ENCODE assay signal across 29 cellular contexts in genomic region chr4:88797725-88798124, GRCh38.
"Had no signal": no experiment of that assay in that cellular context is flagged by ENCODE, and none has a peak within 500 bp of the region (broad histone marks: within the 10 kb centered on the region; RNA-seq: fewer than 3 reads in every experiment).

No MANE protein-coding gene starts in this region.

- H3K9me3 Mint-ChIP-seq: natural killer cell; stimulated activated effector memory CD8-positive, alpha-beta T cell treated with anti-CD3 and anti-CD28 coated beads, Interleukin-12 subunit alpha, Interleukin-12 subunit beta, amount 100 ng/mL, for 72 hours had no signal

- H3K27ac Mint-ChIP-seq: effector memory CD8-positive, alpha-beta T cell; natural killer cell; stimulated activated effector memory CD8-positive, alpha-beta T cell treated with anti-CD3 and anti-CD28 coated beads, Interleukin-12 subunit alpha, Interleukin-12 subunit beta, amount 100 ng/mL, for 72 hours had no signal

- H3K27ac ChIP-seq: esophagus squamous epithelium, heart right ventricle, left lung, lower lobe of right lung, neutrophil, pancreas, stomach, testis, tibial nerve, upper lobe of right lung, uterus had no signal

- H3K27me3 ChIP-seq: esophagus squamous epithelium, heart right ventricle, left lung, neutrophil, pancreas, stomach, testis, tibial nerve, upper lobe of right lung, uterus had no signal

- ATAC-seq: effector memory CD8-positive, alpha-beta T cell; heart right ventricle; left cardiac atrium; left lung; lower lobe of right lung; natural killer cell; pancreas; sciatic nerve; stimulated activated effector memory CD8-positive, alpha-beta T cell treated with anti-CD3 and anti-CD28 coated beads, Interleukin-12 subunit alpha, Interleukin-12 subunit beta, amount 100 ng/mL, for 72 hours; upper lobe of right lung had no signal

- H3K4me1 ChIP-seq: esophagus squamous epithelium, testis, uterus had no signal

- H3K4me1 Mint-ChIP-seq: natural killer cell had no signal

- H3K36me3 Mint-ChIP-seq: natural killer cell had no signal

- H3K4me2 ChIP-seq: smooth muscle cell had no signal

- H3K9me3 ChIP-seq: left lung, lower lobe of right lung, neutrophil, pancreas, stomach, testis, uterus had no signal

- H3K36me3 ChIP-seq: esophagus squamous epithelium, left lung, lower lobe of right lung, neutrophil, upper lobe of right lung, uterus had no signal

- H3K27me3 Mint-ChIP-seq: progenitor cell of endocrine pancreas had no signal

- H3K4me3 ChIP-seq: esophagus squamous epithelium, heart right ventricle, left lung, lower lobe of right lung, pancreas, smooth muscle cell, stomach, testis, tibial nerve, upper lobe of right lung, uterus had no signal

- FAIRE-seq: endometrium, islet of Langerhans, pancreas had no signal

- DNase-seq: cortex of kidney; effector memory CD8-positive, alpha-beta T cell; erythroblast; esophagus squamous epithelium; foreskin melanocyte; glutamatergic neuron; heart right ventricle; hippocampal formation; left cardiac atrium; left lung; lower lobe of right lung; natural killer cell; pancreas; stimulated activated CD4-positive, alpha-beta T cell treated with anti-CD3 and anti-CD28 coated beads, Interleukin-2, amount 100 ng/mL, for 24 hours; stimulated activated CD4-positive, alpha-beta T cell treated with anti-CD3 and anti-CD28 coated beads, Interleukin-4, amount 100 ng/mL, for 24 hours; stimulated activated naive CD4-positive, alpha-beta T cell treated with Interleukin-2 at 50 U/mL for 16 hours; stomach; substantia nigra; testis; upper lobe of right lung; uterus had no signal

- H3K4me3 Mint-ChIP-seq: effector memory CD8-positive, alpha-beta T cell; natural killer cell; stimulated activated effector memory CD8-positive, alpha-beta T cell treated with anti-CD3 and anti-CD28 coated beads, Interleukin-12 subunit alpha, Interleukin-12 subunit beta, amount 100 ng/mL, for 72 hours had no signal
